ENCODE assay signal across 17 cellular contexts in genomic region chr10:132705943-132706342, GRCh38.
DNase-seq lines count a peak whose midpoint lies in the region; ATAC-seq, FAIRE-seq and TF ChIP-seq lines count a peak whose summit lies in the region.
"Had no signal": no experiment of that assay in that cellular context is flagged by ENCODE, and none has a peak within 500 bp of the region (broad histone marks: within the 10 kb centered on the region; RNA-seq: fewer than 3 reads in every experiment).

No MANE protein-coding gene starts in this region.

- BruUV-seq in HepG2 (replicated peaks; lab: Mats Ljungman, UMichigan), result no TSS peak

- in situ Hi-C loops in HepG2 (cut with HindIII; ENCODE audit: extremely low pct_ligation_motif_present, low pct_unique_long_range_greater_than_20kb), result no loop called here

- TF ChIP-seq POLR2A in HepG2 (IDR thresholded peaks at IDR 0.05; ENCODE audit: insufficient read depth in 1 of 2, low read depth in 2 of 2, low read length in 2 of 2) (no peak), right lobe of liver (IDR thresholded peaks at IDR 0.05) (no peak)

- no peak overlapping the region for H3K27ac Mint-ChIP-seq in endothelial cell (ENCODE audit: unreplicated experiment)
- H3K27ac Mint-ChIP-seq: CD14-positive monocyte; CD4-positive, alpha-beta memory T cell had no signal

- POLR2A ChIA-PET in HepG2 (lab: Yijun Ruan, JAX), result no interaction called here

- no peak for TF ChIP-seq CTCF in HepG2 (CRISPR knock-in tag; IDR thresholded peaks at IDR 0.05)
- TF ChIP-seq CTCF in right lobe of liver (IDR thresholded peaks at IDR 0.05), result no peak
- no peak for TF ChIP-seq CTCF in endothelial cell (IDR thresholded peaks at IDR 0.05; ENCODE audit: unreplicated experiment)

- H3K27ac ChIP-seq in HepG2 (ENCODE audit: extremely low read length, insufficient read depth, low read length), result no peak overlapping the region
- H3K27ac ChIP-seq in right lobe of liver, result no peak overlapping the region
- H3K27ac ChIP-seq: A549, HL-60 had no signal

- H3K9ac ChIP-seq in HepG2 (ENCODE audit: insufficient read depth, low read depth, low read length), result no peak overlapping the region

- H2AFZ ChIP-seq in HepG2 (ENCODE audit: low read length), result no peak overlapping the region

- no peaks in the 10 kb centered on the region for H3K79me2 ChIP-seq in HepG2 (ENCODE audit: insufficient read depth, low read length)

- TF ChIP-seq EP300 in HepG2 (IDR thresholded peaks at IDR 0.05; ENCODE audit: low read depth in 2 of 2, low read length in 2 of 2) (no peak), HepG2 (CRISPR knock-in tag; IDR thresholded peaks at IDR 0.05; ENCODE audit: borderline replicate concordance) (no peak)

- no peak overlapping the region for H3K4me2 ChIP-seq in HepG2 (ENCODE audit: low read depth, low read length)
- H3K4me2 ChIP-seq: A549 had no signal

- DNase-seq in HepG2 (ENCODE audit: low spot score) (no peak), right lobe of liver (no peak), OCI-M1 (lab: John Stamatoyannopoulos, UW) (peak; percentile 7), endothelial cell (ENCODE audit: low spot score) (no peak), left colon (no peak)
- DNase-seq: AML-193; CD4-positive, alpha-beta memory T cell; DMS153; DMS79; GDM1; IMR-90 had no signal

- intact Hi-C loops in HepG2 (cut with micrococcal nuclease; ENCODE audit: unreplicated experiment) (no loop called here), right lobe of liver (cut with DNase I) (no loop called here), left colon (cut with DNase I, micrococcal nuclease) (no loop called here)

- peaks cover 2% of the 10 kb centered on the region for H3K4me1 Mint-ChIP-seq in endothelial cell (ENCODE audit: unreplicated experiment)
- H3K4me1 Mint-ChIP-seq: CD14-positive monocyte had no signal

- no peaks in the 10 kb centered on the region for H4K20me1 ChIP-seq in HepG2 (ENCODE audit: insufficient read depth, low read length)

- H3K9me3 Mint-ChIP-seq in endothelial cell (ENCODE audit: unreplicated experiment), result peaks cover 10% of the 10 kb centered on the region

- no peak for TF ChIP-seq RAD21 in HepG2 (CRISPR knock-in tag; IDR thresholded peaks at IDR 0.05)

- H3K36me3 Mint-ChIP-seq in endothelial cell (ENCODE audit: low read depth, unreplicated experiment), result peaks cover 48% of the 10 kb centered on the region

- 98% methylated on average over 1 of the region's 1 CpG for WGBS in HepG2 (ENCODE audit: low lambda C conversion rate)
- 100% methylated on average over 1 of the region's 1 CpG for WGBS in right lobe of liver (ENCODE audit: insufficient coverage, low coverage, low lambda C conversion rate, missing lambda C conversion rate)

- H3K9me3 ChIP-seq in HepG2 (ENCODE audit: low read length), result peaks cover 11% of the 10 kb centered on the region; the same call in 1 of the 2 replicates
- peaks cover 0 to 4% (median 0%) of the 10 kb centered on the region in 4 donors for H3K9me3 ChIP-seq in right lobe of liver
- H3K9me3 ChIP-seq: HAP-1 had no signal

- peaks cover 2 to 6% of the 10 kb centered on the region in 2 experiments; a peak in 2 of 5 replicates for H3K36me3 ChIP-seq in HepG2 (replicated peaks in 1 of 2; ENCODE audit: control insufficient read depth in 1 of 2, insufficient read depth in 2 of 2, low read length in 2 of 2)
- no peaks in the 10 kb centered on the region for H3K36me3 ChIP-seq in right lobe of liver
- H3K36me3 ChIP-seq: HAP-1 had no signal

- peaks cover 13% of the 10 kb centered on the region for H3K27me3 Mint-ChIP-seq in endothelial cell (ENCODE audit: unreplicated experiment)
- H3K27me3 Mint-ChIP-seq: CD4-positive, alpha-beta memory T cell had no signal

- ATAC-seq in HepG2, result no peak
- no peak for ATAC-seq in right lobe of liver
- ATAC-seq in GM21447 (IDR thresholded peaks at IDR 0.05; ENCODE audit: unreplicated experiment), result no peak
- no peak for ATAC-seq in left colon
- ATAC-seq: A549, K562 had no signal

- H3K27me3 ChIP-seq in HepG2 (ENCODE audit: control insufficient read depth in 1 of 2, insufficient read depth in 2 of 2, low read length in 2 of 2) (no peaks in the 10 kb centered on the region), right lobe of liver (no peaks in the 10 kb centered on the region)

- CTCF ChIA-PET in HepG2 (lab: Yijun Ruan, JAX; ENCODE audit: low intra/inter-chr PET ratio, low total read pairs), result no interaction called here

- H3K4me1 ChIP-seq in HepG2 (ENCODE audit: insufficient read depth, low read length), result no peaks in the 10 kb centered on the region
- H3K4me1 ChIP-seq in right lobe of liver, result no peaks in the 10 kb centered on the region
- H3K4me1 ChIP-seq: A549, HAP-1 had no signal

- peak overlapping the region; percentile 71 for H3K4me3 Mint-ChIP-seq in endothelial cell (ENCODE audit: unreplicated experiment)
- H3K4me3 Mint-ChIP-seq: CD14-positive monocyte; CD4-positive, alpha-beta memory T cell had no signal

- no peak for FAIRE-seq in HepG2 (lab: Jason Lieb, UNC)
- FAIRE-seq: A549, K562 had no signal

- H3K4me3 ChIP-seq in HepG2 (replicated peaks in 1 of 3; ENCODE audit: insufficient read depth in 1 of 3, low read depth in 2 of 3, low read length in 3 of 3) (no peak overlapping the region), right lobe of liver (no peak overlapping the region)
- H3K4me3 ChIP-seq: A549, HAP-1, K562 had no signal

TF ChIP-seq in HepG2, 621 proteins besides CTCF, POLR2A, EP300 and RAD21:
- TF ChIP-seq SIX4 (CRISPR knock-in tag; IDR thresholded peaks at IDR 0.05), result no peak
- no peak for TF ChIP-seq HNF4G (IDR thresholded peaks at IDR 0.05; ENCODE audit: borderline replicate concordance, low read depth, low read length)
- TF ChIP-seq HNF4G (CRISPR knock-in tag; IDR thresholded peaks at IDR 0.05; ENCODE audit: borderline replicate concordance, low read depth), result no peak
- peak; percentile 88; the same call in 1 of the 2 replicates for TF ChIP-seq ZFP82 (CRISPR knock-in tag; IDR thresholded peaks at IDR 0.05; ENCODE audit: borderline replicate concordance)
